1 cellular context compared by ENCODE assay signal in the genomic region with DNA sequence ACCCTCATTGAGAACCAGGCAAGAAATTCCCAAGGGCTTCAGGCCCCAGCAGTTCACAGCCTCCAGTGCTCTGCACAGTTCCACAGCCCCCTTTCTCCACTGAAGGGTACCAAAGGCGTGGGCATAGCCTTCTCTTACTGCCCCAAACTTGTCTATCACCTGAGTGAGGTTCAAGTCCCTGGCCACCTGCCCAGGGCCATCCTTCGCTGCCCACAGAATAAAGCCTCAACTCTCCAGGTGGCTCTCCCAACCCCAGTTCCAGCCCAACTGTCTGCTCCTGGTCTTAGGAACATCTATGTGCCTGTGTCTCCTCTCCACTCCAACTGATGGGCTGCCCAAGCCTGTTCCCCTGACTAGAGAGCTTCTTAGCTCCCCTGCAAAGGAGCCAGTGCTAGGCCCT.
TF ChIP-seq lines count a peak whose summit lies in the region.

No MANE protein-coding gene starts in this region.

TF ChIP-seq in HEK293T, 16 proteins besides CTCF, POLR2A, EP300 and RAD21 (continued from another document):
- TF ChIP-seq, protein P1, sequence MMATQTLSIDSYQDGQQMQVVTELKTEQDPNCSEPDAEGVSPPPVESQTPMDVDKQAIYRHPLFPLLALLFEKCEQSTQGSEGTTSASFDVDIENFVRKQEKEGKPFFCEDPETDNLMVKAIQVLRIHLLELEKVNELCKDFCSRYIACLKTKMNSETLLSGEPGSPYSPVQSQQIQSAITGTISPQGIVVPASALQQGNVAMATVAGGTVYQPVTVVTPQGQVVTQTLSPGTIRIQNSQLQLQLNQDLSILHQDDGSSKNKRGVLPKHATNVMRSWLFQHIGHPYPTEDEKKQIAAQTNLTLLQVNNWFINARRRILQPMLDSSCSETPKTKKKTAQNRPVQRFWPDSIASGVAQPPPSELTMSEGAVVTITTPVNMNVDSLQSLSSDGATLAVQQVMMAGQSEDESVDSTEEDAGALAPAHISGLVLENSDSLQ (IDR thresholded peaks at IDR 0.05): no peak
- TF ChIP-seq SUZ12 (IDR thresholded peaks at IDR 0.05): no peak
- no peak for TF ChIP-seq ELF4 (IDR thresholded peaks at IDR 0.05)
- no peak for TF ChIP-seq HDGF (IDR thresholded peaks at IDR 0.05; ENCODE audit: borderline replicate concordance)
- TF ChIP-seq NFRKB (IDR thresholded peaks at IDR 0.05): no peak
- no peak for TF ChIP-seq BHLHE40 (IDR thresholded peaks at IDR 0.05; ENCODE audit: borderline replicate concordance)
